In the genomic region with DNA sequence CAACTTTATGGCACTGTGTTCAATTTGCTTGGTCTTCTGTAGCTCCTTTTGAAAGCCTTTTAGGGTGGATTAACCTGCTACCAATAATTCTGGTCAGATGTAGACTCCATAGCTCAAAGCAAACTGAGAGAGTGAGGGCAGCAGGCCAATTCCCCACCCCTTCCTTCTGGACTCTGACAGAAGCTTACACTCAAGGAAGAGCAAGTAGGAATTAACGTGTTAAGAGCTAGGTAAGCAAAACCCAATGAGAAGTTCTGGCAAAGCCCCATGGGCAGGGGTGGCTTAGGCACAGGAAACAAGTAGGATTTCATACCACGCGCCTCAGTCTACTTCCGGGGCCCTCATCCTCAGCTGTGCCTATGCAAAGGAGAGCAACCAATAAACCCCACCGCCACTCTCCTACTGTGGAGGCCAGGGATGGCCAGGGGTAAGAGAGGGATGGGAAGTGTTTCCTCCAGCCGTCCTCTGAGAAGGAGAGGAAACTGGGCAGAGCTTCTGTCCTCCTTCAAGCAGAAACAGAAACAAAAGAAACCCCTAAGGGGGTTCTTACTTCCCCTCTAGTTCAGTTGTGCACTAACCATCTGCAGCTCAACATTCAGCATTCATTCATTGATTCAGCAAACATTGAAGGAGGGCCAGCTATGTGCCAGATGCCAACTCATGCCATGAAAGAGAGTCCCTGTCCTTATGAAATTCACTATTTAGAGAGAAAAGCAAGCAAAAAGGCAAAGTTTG, we compare ENCODE assay signal across 18 cellular contexts. TPM values are rescaled to one million over a fixed set of nuclear protein-coding genes. Genes with fewer than 3 reads are reported as not detected.
DNase-seq lines count a peak whose midpoint lies in the region; ATAC-seq and TF ChIP-seq lines count a peak whose summit lies in the region.
"Had no signal": no experiment of that assay in that cellular context is flagged by ENCODE, and none has a peak within 500 bp of the region (broad histone marks: within the 10 kb centered on the region; RNA-seq: fewer than 3 reads in every experiment).

No MANE protein-coding gene starts in this region.

- no peaks in the 10 kb centered on the region for H3K9me2 ChIP-seq in GM23248 (ENCODE audit: insufficient read depth)

- peaks cover 27% of the 10 kb centered on the region for H3K4me1 ChIP-seq in KMS-11 (ENCODE audit: low read depth, poor library complexity, severe bottlenecking)
- H3K4me1 ChIP-seq in GM23248 (ENCODE audit: insufficient read depth): 0 out of 2 replicates have a peak, but pooled peaks cover 4% of the 10 kb centered on the region

- peaks cover 7% of the 10 kb centered on the region for H3K36me3 Mint-ChIP-seq in activated naive CD8-positive, alpha-beta T cell treated with anti-CD3 and anti-CD28 coated beads, Interleukin-2, amount 10 ng/mL, durations not matched to agents 7 days and 5 days
- H3K36me3 Mint-ChIP-seq in activated naive CD8-positive, alpha-beta T cell treated with anti-CD3 and anti-CD28 coated beads for 36 hours: no peaks in the 10 kb centered on the region
- H3K36me3 Mint-ChIP-seq in stimulated activated memory B cell treated with anti-CD40 and anti-IgM and Interleukin-4, amounts not matched to agents 10 μg/mL and 1 μg/mL and 100 μg/mL, for 72 hours: no peaks in the 10 kb centered on the region
- H3K36me3 Mint-ChIP-seq: activated CD4-positive, alpha-beta memory T cell treated with anti-CD3 and anti-CD28 coated beads for 36 hours had no signal

- peaks cover 46% of the 10 kb centered on the region for H3K4me1 Mint-ChIP-seq in activated naive CD8-positive, alpha-beta T cell treated with anti-CD3 and anti-CD28 coated beads, Interleukin-2, amount 10 ng/mL, durations not matched to agents 7 days and 5 days
- peaks cover 22% of the 10 kb centered on the region for H3K4me1 Mint-ChIP-seq in activated naive CD8-positive, alpha-beta T cell treated with anti-CD3 and anti-CD28 coated beads for 36 hours
- H3K4me1 Mint-ChIP-seq in stimulated activated memory B cell treated with anti-CD40 and anti-IgM and Interleukin-4, amounts not matched to agents 10 μg/mL and 1 μg/mL and 100 μg/mL, for 72 hours: peaks cover 48% of the 10 kb centered on the region

- no peaks in the 10 kb centered on the region for H3K79me2 ChIP-seq in KMS-11 (ENCODE audit: insufficient read depth, low read depth)
- no peaks in the 10 kb centered on the region for H3K79me2 ChIP-seq in GM23248 (ENCODE audit: insufficient read depth)

- DNase-seq in activated naive CD8-positive, alpha-beta T cell treated with anti-CD3 and anti-CD28 coated beads, Interleukin-2, amount 10 ng/mL, durations not matched to agents 7 days and 5 days: peak; percentile 44
- no peak for DNase-seq in activated naive CD8-positive, alpha-beta T cell treated with anti-CD3 and anti-CD28 coated beads for 36 hours
- DNase-seq in coronary artery (ENCODE audit: low spot score) (peak; percentile 50), GM23248 (no peak), DMS53 treated with DMSO at 0.1 percent for 48 hours (lab: John Stamatoyannopoulos, UW; ENCODE audit: unreplicated experiment) (no peak)
- DNase-seq: activated CD4-positive, alpha-beta memory T cell treated with anti-CD3 and anti-CD28 coated beads for 36 hours; activated effector memory CD4-positive, alpha-beta T cell treated with anti-CD3 and anti-CD28 coated beads, Interleukin-2, amount 50 U/mL, for 16 hours; DMS153; KG1; mesendoderm; NCI-H1694; SHP77; T-helper 9 cell had no signal

- H2AFZ ChIP-seq in KMS-11 (ENCODE audit: low read depth): no peak overlapping the region
- no peak overlapping the region for H2AFZ ChIP-seq in GM23248

- no peak overlapping the region for H3K27ac ChIP-seq in KMS-11
- no peak overlapping the region for H3K27ac ChIP-seq in coronary artery
- no peak overlapping the region for H3K27ac ChIP-seq in GM23248

- H3K4me3 ChIP-seq in KMS-11 (IDR thresholded peaks at IDR 0.05; ENCODE audit: insufficient read depth, low read depth, low read length) (no peak overlapping the region), coronary artery (no peak overlapping the region), GM23248 (no peak overlapping the region)
- H3K4me3 ChIP-seq: skin epidermis had no signal

- H3K27ac Mint-ChIP-seq in activated naive CD8-positive, alpha-beta T cell treated with anti-CD3 and anti-CD28 coated beads, Interleukin-2, amount 10 ng/mL, durations not matched to agents 7 days and 5 days: peak overlapping the region; percentile 87
- H3K27ac Mint-ChIP-seq in activated naive CD8-positive, alpha-beta T cell treated with anti-CD3 and anti-CD28 coated beads for 36 hours: no peak overlapping the region
- H3K27ac Mint-ChIP-seq in stimulated activated memory B cell treated with anti-CD40 and anti-IgM and Interleukin-4, amounts not matched to agents 10 μg/mL and 1 μg/mL and 100 μg/mL, for 72 hours: peak overlapping the region; percentile 82
- H3K27ac Mint-ChIP-seq: activated CD4-positive, alpha-beta memory T cell treated with anti-CD3 and anti-CD28 coated beads for 36 hours had no signal

- ATAC-seq in activated naive CD8-positive, alpha-beta T cell treated with anti-CD3 and anti-CD28 coated beads, Interleukin-2, amount 10 ng/mL, durations not matched to agents 7 days and 5 days (ENCODE audit: low read depth): peak; percentile 42
- peak; percentile 88 for ATAC-seq in stimulated activated memory B cell treated with anti-CD40 and anti-IgM and Interleukin-4, amounts not matched to agents 10 μg/mL and 1 μg/mL and 100 μg/mL, for 72 hours
- ATAC-seq in HG02763 (IDR thresholded peaks at IDR 0.05; ENCODE audit: unreplicated experiment): no peak
- ATAC-seq: HCT116 had no signal

- H3K9me3 Mint-ChIP-seq in activated naive CD8-positive, alpha-beta T cell treated with anti-CD3 and anti-CD28 coated beads, Interleukin-2, amount 10 ng/mL, durations not matched to agents 7 days and 5 days: peaks cover 1% of the 10 kb centered on the region
- H3K9me3 Mint-ChIP-seq in activated naive CD8-positive, alpha-beta T cell treated with anti-CD3 and anti-CD28 coated beads for 36 hours: no peaks in the 10 kb centered on the region
- H3K9me3 Mint-ChIP-seq in stimulated activated memory B cell treated with anti-CD40 and anti-IgM and Interleukin-4, amounts not matched to agents 10 μg/mL and 1 μg/mL and 100 μg/mL, for 72 hours: no peaks in the 10 kb centered on the region
- H3K9me3 Mint-ChIP-seq: activated CD4-positive, alpha-beta memory T cell treated with anti-CD3 and anti-CD28 coated beads for 36 hours had no signal

- H4K20me1 ChIP-seq in KMS-11 (ENCODE audit: insufficient read depth) (no peaks in the 10 kb centered on the region), GM23248 (ENCODE audit: insufficient read depth) (no peaks in the 10 kb centered on the region)

- no peaks in the 10 kb centered on the region for H3K9me3 ChIP-seq in GM23248 (ENCODE audit: low read depth)

- H3K27me3 ChIP-seq in KMS-11 (ENCODE audit: insufficient read depth, low read depth): no peaks in the 10 kb centered on the region
- H3K27me3 ChIP-seq in GM23248 (replicated peaks; ENCODE audit: insufficient read depth): peaks cover 43% of the 10 kb centered on the region

- no peaks in the 10 kb centered on the region for H3F3A ChIP-seq in GM23248 (ENCODE audit: insufficient read depth)

- H3K9ac ChIP-seq in KMS-11 (no peak overlapping the region), GM23248 (no peak overlapping the region)

- H3K4me3 Mint-ChIP-seq in activated naive CD8-positive, alpha-beta T cell treated with anti-CD3 and anti-CD28 coated beads, Interleukin-2, amount 10 ng/mL, durations not matched to agents 7 days and 5 days: peak overlapping the region; percentile 55
- no peak overlapping the region for H3K4me3 Mint-ChIP-seq in activated naive CD8-positive, alpha-beta T cell treated with anti-CD3 and anti-CD28 coated beads for 36 hours
- H3K4me3 Mint-ChIP-seq in stimulated activated memory B cell treated with anti-CD40 and anti-IgM and Interleukin-4, amounts not matched to agents 10 μg/mL and 1 μg/mL and 100 μg/mL, for 72 hours: peak overlapping the region; percentile 39
- H3K4me3 Mint-ChIP-seq: activated CD4-positive, alpha-beta memory T cell treated with anti-CD3 and anti-CD28 coated beads for 36 hours had no signal

- 0 out of 2 replicates have a peak overlapping the region, but pooled peaks have one; percentile 10 for H3K4me2 ChIP-seq in KMS-11
- no peak overlapping the region for H3K4me2 ChIP-seq in GM23248 (ENCODE audit: unreplicated experiment)

- H3K36me3 ChIP-seq in KMS-11 (ENCODE audit: insufficient read depth) (no peaks in the 10 kb centered on the region), GM23248 (ENCODE audit: low read depth) (no peaks in the 10 kb centered on the region)

- in situ Hi-C loops in GM23248 (cut with MboI): no loop called here

- 57 to 61% methylated on average over 6 of the region's 6 CpGs for WGBS in GM23248 (ENCODE audit: low coverage in 1 of 2, low lambda C conversion rate in 2 of 2, missing lambda C conversion rate in 2 of 2), 2 experiments

- POLR2A ChIA-PET in activated naive CD8-positive, alpha-beta T cell treated with anti-CD3 and anti-CD28 coated beads, Interleukin-2, amount 10 ng/mL, durations not matched to agents 7 days and 5 days (lab: Charles Lee): interaction anchor here (1.3 to 5.2 kb wide), 6 partner anchors 9 to 170 kb away, joined by 4 to 30 read pairs (median 5); partner anchors contain the start of genes CCR5, CCR5AS and CCRL2

- TF ChIP-seq CTCF in KMS-11 (conservative IDR thresholded peaks at IDR 0.05; ENCODE audit: low read depth, low read length) (no peak), coronary artery (IDR thresholded peaks at IDR 0.05) (no peak)

- no peaks in the 10 kb centered on the region for H3K27me3 Mint-ChIP-seq in activated naive CD8-positive, alpha-beta T cell treated with anti-CD3 and anti-CD28 coated beads, Interleukin-2, amount 10 ng/mL, durations not matched to agents 7 days and 5 days
- peaks cover 7% of the 10 kb centered on the region for H3K27me3 Mint-ChIP-seq in activated naive CD8-positive, alpha-beta T cell treated with anti-CD3 and anti-CD28 coated beads for 36 hours
- H3K27me3 Mint-ChIP-seq in stimulated activated memory B cell treated with anti-CD40 and anti-IgM and Interleukin-4, amounts not matched to agents 10 μg/mL and 1 μg/mL and 100 μg/mL, for 72 hours: no peaks in the 10 kb centered on the region

RNA-seq across cellular contexts. Expression of gene CCR5, which starts 12.6 kb away (rescaled TPM):
- total RNA-seq in activated naive CD8-positive, alpha-beta T cell treated with anti-CD3 and anti-CD28 coated beads, Interleukin-2, amount 10 ng/mL, durations not matched to agents 7 days and 5 days: 10 to 100 TPM; 39.6 to 44.3 TPM
- total RNA-seq in activated naive CD8-positive, alpha-beta T cell treated with anti-CD3 and anti-CD28 coated beads for 36 hours: under 1 TPM; 0.08 to 0.21 TPM
- total RNA-seq in GM23248 (2014; rRNA removed; shearing (Covaris generic)): not detected in 2 replicates
- not detected in 2 replicates for polyA plus RNA-seq in GM23248 (2016; fragmentation: Nextera tagmentation; extraction: Ambion mirVana)

RNA-seq across cellular contexts. Expression of gene CCRL2, which starts 23.7 kb away (rescaled TPM):
- 10 to 100 TPM; 13.5 to 14.4 TPM for total RNA-seq in activated naive CD8-positive, alpha-beta T cell treated with anti-CD3 and anti-CD28 coated beads, Interleukin-2, amount 10 ng/mL, durations not matched to agents 7 days and 5 days
- total RNA-seq in activated naive CD8-positive, alpha-beta T cell treated with anti-CD3 and anti-CD28 coated beads for 36 hours: 1 to 10 TPM; 3.1 to 3.4 TPM
- not detected in 2 replicates for total RNA-seq in GM23248 (2014; rRNA removed; shearing (Covaris generic))
- not detected in 2 replicates for polyA plus RNA-seq in GM23248 (2016; fragmentation: Nextera tagmentation; extraction: Ambion mirVana)

RNA-seq across cellular contexts. Expression of gene CCR2, which starts 29.5 kb away (rescaled TPM):
- total RNA-seq in activated naive CD8-positive, alpha-beta T cell treated with anti-CD3 and anti-CD28 coated beads, Interleukin-2, amount 10 ng/mL, durations not matched to agents 7 days and 5 days: 10 to 100 TPM; 52.5 to 53.0 TPM
- total RNA-seq in activated naive CD8-positive, alpha-beta T cell treated with anti-CD3 and anti-CD28 coated beads for 36 hours: under 1 TPM in 1 of 2 experiments, not detected in 1; 0.16 TPM
- not detected in 2 replicates for total RNA-seq in GM23248 (2014; rRNA removed; shearing (Covaris generic))
- not detected in 2 replicates for polyA plus RNA-seq in GM23248 (2016; fragmentation: Nextera tagmentation; extraction: Ambion mirVana)

Comparison
In these comparisons a context has a peak if more than half of its experiments do, and no peak if none do; other contexts are left out.
1. DNase-seq: peak in activated naive CD8-positive, alpha-beta T cell treated with anti-CD3 and anti-CD28 coated beads, Interleukin-2, amount 10 ng/mL, durations not matched to agents 7 days and 5 days (single experiment) and coronary artery (single experiment); none in activated naive CD8-positive, alpha-beta T cell treated with anti-CD3 and anti-CD28 coated beads for 36 hours (single experiment), GM23248 (single experiment) and DMS53 treated with DMSO at 0.1 percent for 48 hours (single experiment).
2. RNA of gene CCR5, which starts 12.6 kb away (total RNA-seq): 39.6 to 44.3 TPM in activated naive CD8-positive, alpha-beta T cell treated with anti-CD3 and anti-CD28 coated beads, Interleukin-2, amount 10 ng/mL, durations not matched to agents 7 days and 5 days; 0.08 to 0.21 TPM in activated naive CD8-positive, alpha-beta T cell treated with anti-CD3 and anti-CD28 coated beads for 36 hours and not detected in GM23248; every median in the first group is over 10 times any median in the second.